Comparison of ENCODE assay signal across 1 cellular context in the genomic region with DNA sequence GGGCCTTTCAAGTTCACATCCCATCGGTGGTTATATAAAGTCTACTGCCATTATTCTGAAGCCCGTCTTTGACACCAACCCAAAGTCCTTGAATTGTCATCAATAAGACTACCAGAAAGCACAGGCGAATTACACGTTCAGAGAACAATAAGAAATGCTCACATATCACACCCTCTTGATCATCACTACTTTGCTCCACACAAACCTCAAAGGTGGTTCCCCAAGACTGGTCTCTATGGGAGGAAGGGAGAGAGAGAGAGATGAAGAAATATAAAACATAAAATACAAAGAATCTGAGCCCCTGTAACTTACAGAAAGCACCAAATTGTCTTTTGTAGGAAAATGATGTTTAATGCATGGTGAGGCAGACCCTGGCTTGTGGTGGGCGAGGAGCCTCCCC.
TF ChIP-seq lines count a peak whose summit lies in the region.

No MANE protein-coding gene starts in this region.

TF ChIP-seq in SK-N-SH treated with all-trans-retinoic acid at 6 μM for 48 hours, 23 proteins besides CTCF, POLR2A, EP300 and RAD21 (continued from another document):
- no peak for TF ChIP-seq CSRNP3 (CRISPR knock-in tag; IDR thresholded peaks at IDR 0.05)
- TF ChIP-seq GLIS3 (CRISPR knock-in tag; IDR thresholded peaks at IDR 0.05), result no peak
- TF ChIP-seq SNAI2 (CRISPR knock-in tag; IDR thresholded peaks at IDR 0.05), result no peak
- TF ChIP-seq TOX (CRISPR knock-in tag; IDR thresholded peaks at IDR 0.05; ENCODE audit: borderline replicate concordance), result no peak
- TF ChIP-seq ZFP3 (CRISPR knock-in tag; IDR thresholded peaks at IDR 0.05), result no peak
- TF ChIP-seq ZNF70 (CRISPR knock-in tag; IDR thresholded peaks at IDR 0.05), result no peak
- no peak for TF ChIP-seq POU6F1 (CRISPR knock-in tag; IDR thresholded peaks at IDR 0.05; ENCODE audit: borderline replicate concordance, low read depth)
- no peak for TF ChIP-seq BACH2 (CRISPR knock-in tag; IDR thresholded peaks at IDR 0.05; ENCODE audit: borderline replicate concordance)
- no peak for TF ChIP-seq ZNF8 (CRISPR knock-in tag; IDR thresholded peaks at IDR 0.05)
- no peak for TF ChIP-seq TSHZ2 (CRISPR knock-in tag; IDR thresholded peaks at IDR 0.05)
- TF ChIP-seq PPARA (CRISPR knock-in tag; IDR thresholded peaks at IDR 0.05; ENCODE audit: borderline replicate concordance), result no peak
- no peak for TF ChIP-seq ZNF565 (CRISPR knock-in tag; conservative IDR thresholded peaks at IDR 0.05; ENCODE audit: low read depth)
- no peak for TF ChIP-seq ZFP30 (CRISPR knock-in tag; IDR thresholded peaks at IDR 0.05)
- no peak for TF ChIP-seq ISL1 (CRISPR knock-in tag; IDR thresholded peaks at IDR 0.05)
